Comparison of ENCODE assay signal across 27 cellular contexts in genomic region chr7:1267016-1267900, GRCh38. TPM values are rescaled to one million over a fixed set of nuclear protein-coding genes. Genes with fewer than 3 reads are reported as not detected.
DNase-seq lines count a peak whose midpoint lies in the region; ATAC-seq, FAIRE-seq and TF ChIP-seq lines count a peak whose summit lies in the region.
"Had no signal": no experiment of that assay in that cellular context is flagged by ENCODE, and none has a peak within 500 bp of the region (broad histone marks: within the 10 kb centered on the region; RNA-seq: fewer than 3 reads in every experiment).

No MANE protein-coding gene starts in this region.

- no peak overlapping the region for H3K4ac ChIP-seq in H1 (replicated peaks; ENCODE audit: insufficient read length, low read depth, low read length)

- no peak overlapping the region for H3K23ac ChIP-seq in H1 (ENCODE audit: insufficient read length)

- no peak overlapping the region for H3K4me2 ChIP-seq in H1 (ENCODE audit: insufficient read depth in 1 of 2, low read depth in 2 of 2, low read length in 2 of 2)

- no peak overlapping the region for H3K27ac Mint-ChIP-seq in WTC11
- H3K27ac Mint-ChIP-seq: CD8-positive, alpha-beta memory T cell had no signal

- H3K27ac ChIP-seq in left ventricle myocardium inferior (replicated peaks) = no peak overlapping the region
- H3K27ac ChIP-seq in H1 (ENCODE audit: low read depth, low read length) = no peak overlapping the region
- H3K27ac ChIP-seq: GM23248, HL-60 had no signal

- no peak overlapping the region for H2BK20ac ChIP-seq in H1 (ENCODE audit: low read length)

- no peak overlapping the region for H3K18ac ChIP-seq in H1 (ENCODE audit: extremely low read depth, low read length)

- no peak overlapping the region for H4K91ac ChIP-seq in H1 (replicated peaks; ENCODE audit: insufficient read length, low read length)

- DNase-seq in left ventricle myocardium superior (peak; percentile 24), left ventricle myocardium inferior (no peak), WTC11 (ENCODE audit: low spot score) (peak; percentile 11), H1 (ENCODE audit: low read depth in 1 of 2, low spot score in 2 of 2) (no peak), urothelium cell line (ENCODE audit: low spot score) (no peak), sciatic nerve (ENCODE audit: low spot score) (no peak)
- no peak for DNase-seq in activated CD4-positive, CD25-positive, alpha-beta regulatory T cell treated with anti-CD3 and anti-CD28 coated beads, Interleukin-2, amount 50 U/mL, for 72 hours
- DNase-seq: ACHN; BE2C; C1 segment of cervical spinal cord; CD4-positive, CD25-positive, alpha-beta regulatory T cell; COR-L47; DMS 273 treated with DMSO at 0.1 percent for 48 hours; DMS53; DND-41; EL; GM23248; HCEC 1CT; IMR-90 had no signal

- H3K27me3 Mint-ChIP-seq in WTC11 (ENCODE audit: low read depth) = no peaks in the 10 kb centered on the region; the same call in 1 of the 2 replicates

- H3K4me3 ChIP-seq in left ventricle myocardium inferior (no peak overlapping the region), H1 (ENCODE audit: extremely low read depth in 1 of 4, insufficient read depth in 2 of 4, low read depth in 3 of 4, low read length in 4 of 4) (no peak overlapping the region)
- H3K4me3 ChIP-seq: GM23248 had no signal

- no peak overlapping the region for H3K4me3 Mint-ChIP-seq in WTC11
- H3K4me3 Mint-ChIP-seq: CD4-positive, CD25-positive, alpha-beta regulatory T cell had no signal

- no peak overlapping the region for H2AK5ac ChIP-seq in H1 (ENCODE audit: low read depth, low read length)

- peaks cover 16% of the 10 kb centered on the region; the same call in 1 of the 2 replicates for H3K23me2 ChIP-seq in H1 (ENCODE audit: low read depth, low read length)

- H3K4me1 ChIP-seq in left ventricle myocardium inferior = no peaks in the 10 kb centered on the region
- H3K4me1 ChIP-seq in H1 (replicated peaks in 1 of 4; ENCODE audit: control insufficient read depth in 3 of 4, insufficient read depth in 4 of 4, low read length in 3 of 4) = no peaks in the 10 kb centered on the region; a peak in 1 of 7 replicates
- H3K4me1 ChIP-seq: BE2C had no signal

- H3K14ac ChIP-seq in H1 (ENCODE audit: insufficient read length) = no peak overlapping the region

- no peak overlapping the region for H2BK120ac ChIP-seq in H1 (replicated peaks; ENCODE audit: low read depth, low read length)

- H2BK12ac ChIP-seq in H1 (ENCODE audit: low read depth, low read length) = no peak overlapping the region

- no peak overlapping the region for H2BK15ac ChIP-seq in H1 (ENCODE audit: low read length)

- peaks cover 3% of the 10 kb centered on the region for H3K36me3 Mint-ChIP-seq in WTC11
- H3K36me3 Mint-ChIP-seq: CD4-positive, CD25-positive, alpha-beta regulatory T cell; CD8-positive, alpha-beta memory T cell had no signal

- no peak overlapping the region for H3K56ac ChIP-seq in H1 (replicated peaks; ENCODE audit: insufficient read length, low read depth, low read length)

- CTCF ChIA-PET in WTC11 (lab: Charles Lee) (interaction anchor here (0.6 kb wide), 1 partner anchor 25 kb away, joined by 3 read pairs; no protein-coding TSS in a partner anchor), H1 (lab: Charles Lee; ENCODE audit: partially characterized antibody) (interaction anchor here (0.6 kb wide), 2 partner anchors 73 to 117 kb away, joined by 3 read pairs; no protein-coding TSS in a partner anchor)

- intact Hi-C loops in left ventricle myocardium superior (cut with micrococcal nuclease) = no loop called here
- intact Hi-C loops in left ventricle myocardium inferior (cut with micrococcal nuclease) = no loop called here
- intact Hi-C loops in sciatic nerve (cut with DNase I) = no loop called here

- WGBS in H1 (ENCODE audit: extremely low coverage in 1 of 2, insufficient coverage in 1 of 2, insufficient read length in 1 of 2, insufficient replicate concordance in 2 of 2, low coverage in 1 of 2, low lambda C conversion rate in 2 of 2, missing lambda C conversion rate in 1 of 2), 2 experiments = 82% methylated on average over 31 of the region's 31 CpGs; no CpG with 5 or more reads in 1 of the 2 experiments

- ATAC-seq in left ventricle myocardium superior = no peak
- no peak for ATAC-seq in WTC11
- no peak for ATAC-seq in sciatic nerve

- TF ChIP-seq RAD21 in H1 (IDR thresholded peaks at IDR 0.05 in 1 of 2, conservative IDR thresholded peaks at IDR 0.05 in 1 of 2; ENCODE audit: low read depth in 2 of 2, low read length in 2 of 2) = no peak

- TF ChIP-seq CTCF in left ventricle myocardium inferior (IDR thresholded peaks at IDR 0.05; ENCODE audit: borderline replicate concordance) = no peak
- no peak for TF ChIP-seq CTCF in WTC11 (IDR thresholded peaks at IDR 0.05)
- TF ChIP-seq CTCF in H1 (IDR thresholded peaks at IDR 0.05; ENCODE audit: control extremely low read depth in 1 of 3, insufficient read depth in 1 of 3, low read depth in 1 of 3, low read length in 3 of 3) = no peak

- H3K79me2 ChIP-seq in H1 (ENCODE audit: control insufficient read depth in 1 of 2, insufficient read depth in 2 of 2, low read length in 2 of 2) = no peaks in the 10 kb centered on the region

- no peak overlapping the region for H2BK5ac ChIP-seq in H1 (ENCODE audit: low read depth, low read length)

- TF ChIP-seq EP300 in H1 (IDR thresholded peaks at IDR 0.05; ENCODE audit: borderline replicate concordance in 1 of 2, low read depth in 2 of 2, low read length in 2 of 2) = no peak

- H3K79me1 ChIP-seq in H1 (ENCODE audit: low read depth, low read length) = no peaks in the 10 kb centered on the region

- no peak for FAIRE-seq in H1 (lab: Jason Lieb, UNC)
- FAIRE-seq in urothelium cell line (lab: Jason Lieb, UNC) = peak; percentile 32
- FAIRE-seq: A204.1, G401.6, GM12891, GM19239, H54 had no signal

- no peak overlapping the region for H4K5ac ChIP-seq in H1 (ENCODE audit: insufficient read length, low read depth, low read length)

- H3K36me3 ChIP-seq in left ventricle myocardium inferior = no peaks in the 10 kb centered on the region
- no peaks in the 10 kb centered on the region for H3K36me3 ChIP-seq in H1 (ENCODE audit: control insufficient read depth in 2 of 4, insufficient read depth in 4 of 4, low read length in 3 of 4)
- H3K36me3 ChIP-seq: BE2C had no signal

- 0 out of 2 replicates have a peak overlapping the region, but pooled peaks have one; percentile 25 for H4K8ac ChIP-seq in H1 (ENCODE audit: extremely low read depth, insufficient read depth, low read length)

- H3K9me3 ChIP-seq in left ventricle myocardium inferior (replicated peaks) = no peaks in the 10 kb centered on the region
- H3K9me3 ChIP-seq in H1 (ENCODE audit: insufficient read depth in 2 of 2, low read depth in 1 of 2, low read length in 1 of 2) = peaks cover 3 to 6% of the 10 kb centered on the region in 2 experiments; a peak in 2 of 4 replicates
- H3K9me3 ChIP-seq: BE2C had no signal

- H3K9me3 Mint-ChIP-seq in WTC11 = no peaks in the 10 kb centered on the region
- H3K9me3 Mint-ChIP-seq: CD8-positive, alpha-beta memory T cell had no signal

- H3K9ac ChIP-seq in H1 (replicated peaks in 1 of 4; ENCODE audit: extremely low read depth in 1 of 4, low read depth in 3 of 4, low read length in 3 of 4) = no peak overlapping the region
- H3K9ac ChIP-seq: GM23248 had no signal

- peaks cover 93% of the 10 kb centered on the region for H3K27me3 ChIP-seq in left ventricle myocardium inferior (ENCODE audit: low read depth)
- H3K27me3 ChIP-seq in H1 (replicated peaks in 1 of 4; ENCODE audit: control insufficient read depth in 3 of 4, extremely low read depth in 1 of 4, insufficient read depth in 3 of 4, low read length in 3 of 4) = no peaks in the 10 kb centered on the region; a peak in 1 of 7 replicates

- no peaks in the 10 kb centered on the region for H3K4me1 Mint-ChIP-seq in WTC11
- H3K4me1 Mint-ChIP-seq: CD4-positive, CD25-positive, alpha-beta regulatory T cell; CD8-positive, alpha-beta memory T cell had no signal

- no peak overlapping the region for H2AFZ ChIP-seq in H1 (ENCODE audit: low read length)
- H2AFZ ChIP-seq: GM23248 had no signal

- H4K20me1 ChIP-seq in H1 (replicated peaks in 1 of 2; ENCODE audit: control insufficient read depth in 1 of 2, insufficient read depth in 2 of 2, low read length in 2 of 2) = no peaks in the 10 kb centered on the region

- TF ChIP-seq POLR2A in H1 (IDR thresholded peaks at IDR 0.05; ENCODE audit: control extremely low read depth in 1 of 2, low read depth in 2 of 2, low read length in 2 of 2) = no peak

- POLR2A ChIA-PET in WTC11 (lab: Charles Lee) (interaction anchor here (0.6 to 0.8 kb wide), 2 partner anchors 66 to 87 kb away, joined by 3 read pairs; no protein-coding TSS in a partner anchor), H1 (lab: Charles Lee; ENCODE audit: partially characterized antibody) (no interaction called here)

TF ChIP-seq in H1, 55 proteins besides CTCF, POLR2A, EP300 and RAD21 (continues in another document):
- TF ChIP-seq MAFK (IDR thresholded peaks at IDR 0.05; ENCODE audit: low read depth, low read length) (no peak), SUZ12 (IDR thresholded peaks at IDR 0.05; ENCODE audit: low read length) (no peak)
- TF ChIP-seq, protein P1, sequence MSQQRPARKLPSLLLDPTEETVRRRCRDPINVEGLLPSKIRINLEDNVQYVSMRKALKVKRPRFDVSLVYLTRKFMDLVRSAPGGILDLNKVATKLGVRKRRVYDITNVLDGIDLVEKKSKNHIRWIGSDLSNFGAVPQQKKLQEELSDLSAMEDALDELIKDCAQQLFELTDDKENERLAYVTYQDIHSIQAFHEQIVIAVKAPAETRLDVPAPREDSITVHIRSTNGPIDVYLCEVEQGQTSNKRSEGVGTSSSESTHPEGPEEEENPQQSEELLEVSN (IDR thresholded peaks at IDR 0.05) = no peak

RNA-seq across cellular contexts. Expression of gene UNCX, which starts 34.6 kb away (rescaled TPM):
- total RNA-seq in left ventricle myocardium superior (not detected), left ventricle myocardium inferior (not detected), WTC11 (2021) (not detected in 3 replicates), sciatic nerve (not detected)
- not detected in 2 replicates for total RNA-seq in H1 (2021; fragmentation: NEBNext Ultra II Directional; extraction: Animal tissue kit (Norgen Biotek cat#: 25700))
- 0.03 TPM in 1 of 2 replicates, not detected in the other for polyA plus RNA-seq in H1 (2011; rRNA removed)
- polyA plus RNA-seq in H1 (2011; cell fraction: cytosol; rRNA removed) = not detected
- not detected for polyA plus RNA-seq in H1 (2011; cell fraction: nucleus; rRNA removed)
- polyA plus RNA-seq in H1 (2012, experiment 1 of 2) = not detected in 4 replicates
- not detected for polyA plus RNA-seq in H1 (2012, experiment 2 of 2)
- 0.02 TPM for polyA plus RNA-seq in H1 (2013, experiment 1 of 2)
- polyA plus RNA-seq in H1 (2013, experiment 2 of 2) = not detected
- not detected in 2 replicates for polyA minus RNA-seq in H1 (2011; rRNA and poly(A)+ RNA removed)
- not detected for polyA minus RNA-seq in H1 (2011; cell fraction: cytosol; rRNA and poly(A)+ RNA removed)
- polyA minus RNA-seq in H1 (2011; cell fraction: nucleus; rRNA and poly(A)+ RNA removed) = not detected
- total RNA-seq: CD4-positive, CD25-positive, alpha-beta regulatory T cell; CD8-positive, alpha-beta memory T cell; GM23248; HT1080; IMR-90 had no signal
- polyA plus RNA-seq: CD4-positive, CD25-positive, alpha-beta regulatory T cell; CD8-positive, alpha-beta memory T cell; GM23248; IMR-90 had no signal

Comparison
In these comparisons a context has a peak if more than half of its experiments do, and no peak if none do; other contexts are left out.
1. DNase-seq: peak in left ventricle myocardium superior (single experiment) and WTC11 (single experiment); none in left ventricle myocardium inferior (single experiment), H1 (0 of 2), urothelium cell line (single experiment), sciatic nerve (single experiment) and activated CD4-positive, CD25-positive, alpha-beta regulatory T cell treated with anti-CD3 and anti-CD28 coated beads, Interleukin-2, amount 50 U/mL, for 72 hours (single experiment).